Comparison of ENCODE assay signal across 8 cellular contexts in the genomic region with DNA sequence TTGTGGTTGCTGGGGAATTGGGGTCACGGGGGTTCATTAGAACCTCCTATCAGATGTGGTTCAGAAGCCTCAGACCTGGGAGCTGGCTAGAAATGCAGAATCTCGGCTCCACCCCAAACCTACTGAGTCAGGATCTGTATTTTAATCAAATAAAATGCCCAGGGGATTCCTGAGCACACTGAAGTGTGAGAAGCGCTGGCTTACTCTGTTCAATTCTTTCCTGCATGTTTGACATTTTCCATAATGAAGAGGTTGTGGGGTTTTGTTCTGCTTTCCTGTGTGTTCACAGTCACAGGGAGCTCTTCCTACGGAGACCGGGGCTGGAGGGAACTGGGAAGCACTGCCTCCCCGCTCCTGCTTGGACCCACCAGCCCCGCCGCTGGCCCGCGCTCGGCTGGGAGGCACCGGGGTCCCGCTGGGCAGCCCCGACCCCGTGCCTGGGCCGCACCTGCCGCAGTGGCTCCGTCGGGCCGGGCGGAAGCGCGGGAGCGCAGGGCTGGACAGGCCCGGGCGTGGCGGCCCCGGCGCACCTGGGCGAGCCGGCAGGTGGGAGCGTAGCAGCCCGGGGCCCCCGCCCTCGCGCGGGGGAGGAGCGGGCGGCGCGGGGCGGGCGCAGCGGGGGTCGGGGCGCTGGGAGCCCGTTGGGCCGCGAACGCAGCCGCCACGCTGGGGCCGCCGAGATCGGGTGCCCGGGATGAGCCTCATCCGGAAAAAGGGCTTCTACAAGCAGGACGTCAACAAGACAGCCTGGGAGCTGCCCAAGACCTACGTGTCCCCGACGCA. TPM values are rescaled to one million over a fixed set of nuclear protein-coding genes. Genes with fewer than 3 reads are reported as not detected.
DNase-seq lines count a peak whose midpoint lies in the region; TF ChIP-seq lines count a peak whose summit lies in the region.

Gene MAPK13 (plus strand): TSS at position 625 of the 783 bp plus-strand sequence. CDS start 70 bp downstream, at position 695.

- intact Hi-C loops in thyroid gland (cut with DNase I) = loop anchor here (5.0 kb wide), 1 partner anchor 67 kb away; the partner anchor contains the start of gene BRPF3

- peak within 1 kb of the TSS; percentile 10 for H3K9ac ChIP-seq in SK-N-MC (ENCODE audit: insufficient read length)

- H3K4me1 ChIP-seq in mesodermal cell (ENCODE audit: control insufficient read depth, insufficient read depth, low read length, poor library complexity, severe bottlenecking) = peaks cover 54% of the 10 kb centered on the region
- H3K4me1 ChIP-seq in thyroid gland = peaks cover 15 to 23% of the 10 kb centered on the region in 2 donors

- TF ChIP-seq CTCF in thyroid gland (IDR thresholded peaks at IDR 0.05) = no peak

- H3K9me3 ChIP-seq in SK-N-MC (ENCODE audit: low read depth, low read length) (no peaks in the 10 kb centered on the region), mesodermal cell (ENCODE audit: control insufficient read depth, low read length) (no peaks in the 10 kb centered on the region), thyroid gland (no peaks in the 10 kb centered on the region)

- TF ChIP-seq POLR2A in thyroid gland (IDR thresholded peaks at IDR 0.05) = peak in 1 of 2 donors; percentile 36

- H3K36me3 ChIP-seq in SK-N-MC (ENCODE audit: insufficient read depth, low read length) (no peaks in the 10 kb centered on the region), mesodermal cell (ENCODE audit: control insufficient read depth, insufficient read depth, low read length) (no peaks in the 10 kb centered on the region), thyroid gland (no peaks in the 10 kb centered on the region)

- WGBS in mesodermal cell (ENCODE audit: insufficient coverage in 2 of 2), 2 experiments = 4 to 9% methylated on average over 50 to 55 of the region's 61 CpGs
- WGBS in thyroid gland, 2 donors = 14 to 39% methylated on average over 4 to 13 of the region's 61 CpGs

- H3K4me3 ChIP-seq in SK-N-MC (no peak within 1 kb of the TSS), mesodermal cell (ENCODE audit: extremely low read depth, insufficient read depth, low read length, poor library complexity, severe bottlenecking) (no peak within 1 kb of the TSS), thyroid gland (replicated peaks in 1 of 3) (peak within 1 kb of the TSS; percentile 2 to 38 (median 18))

- DNase-seq in NCI-H2227 (lab: John Stamatoyannopoulos, UW; ENCODE audit: unreplicated experiment) (peak; percentile 18), NCI-H2227 treated with DMSO at 0.1 percent for 48 hours (lab: John Stamatoyannopoulos, UW) (no peak), SK-N-MC (ENCODE audit: low read depth, low spot score) (no peak), thyroid gland (peak; percentile 58 to 61), DMS153 (lab: John Stamatoyannopoulos, UW) (no peak), C1 segment of cervical spinal cord (lab: John Stamatoyannopoulos, UW) (no peak)

- no peak within 1 kb of the TSS for H3K27ac ChIP-seq in SK-N-MC
- H3K27ac ChIP-seq in cingulate gyrus (ENCODE audit: low read depth, low read length) = peak within 1 kb of the TSS; percentile 47
- peak within 1 kb of the TSS; percentile 53 for H3K27ac ChIP-seq in mesodermal cell (ENCODE audit: low read depth, low read length, severe bottlenecking)
- peak within 1 kb of the TSS; percentile 69 to 76 (median 72) for H3K27ac ChIP-seq in thyroid gland

- H3K27me3 ChIP-seq in thyroid gland = no peaks in the 10 kb centered on the region

RNA-seq across cellular contexts. Expression of gene MAPK13, which starts in this region (rescaled TPM):
- 4.3 TPM for polyA plus RNA-seq in mesodermal cell (2013, experiment 1 of 2)
- polyA plus RNA-seq in mesodermal cell (2013, experiment 2 of 2) = 4.1 TPM
- 10 to 100 TPM; 33.2 to 50.9 (median 41.0) TPM for total RNA-seq in thyroid gland

Comparison
In these comparisons a context has a peak if more than half of its experiments do, and no peak if none do; other contexts are left out.
1. DNase-seq: peak in NCI-H2227 (single experiment) and thyroid gland (2 of 2); none in NCI-H2227 treated with DMSO at 0.1 percent for 48 hours (single experiment), SK-N-MC (single experiment), DMS153 (single experiment) and C1 segment of cervical spinal cord (0 of 14).
2. H3K4me3 ChIP-seq: peak in thyroid gland (3 of 3); none in SK-N-MC (single experiment) and mesodermal cell (single experiment).